ENCODE assay signal across 9 cellular contexts in the genomic region with DNA sequence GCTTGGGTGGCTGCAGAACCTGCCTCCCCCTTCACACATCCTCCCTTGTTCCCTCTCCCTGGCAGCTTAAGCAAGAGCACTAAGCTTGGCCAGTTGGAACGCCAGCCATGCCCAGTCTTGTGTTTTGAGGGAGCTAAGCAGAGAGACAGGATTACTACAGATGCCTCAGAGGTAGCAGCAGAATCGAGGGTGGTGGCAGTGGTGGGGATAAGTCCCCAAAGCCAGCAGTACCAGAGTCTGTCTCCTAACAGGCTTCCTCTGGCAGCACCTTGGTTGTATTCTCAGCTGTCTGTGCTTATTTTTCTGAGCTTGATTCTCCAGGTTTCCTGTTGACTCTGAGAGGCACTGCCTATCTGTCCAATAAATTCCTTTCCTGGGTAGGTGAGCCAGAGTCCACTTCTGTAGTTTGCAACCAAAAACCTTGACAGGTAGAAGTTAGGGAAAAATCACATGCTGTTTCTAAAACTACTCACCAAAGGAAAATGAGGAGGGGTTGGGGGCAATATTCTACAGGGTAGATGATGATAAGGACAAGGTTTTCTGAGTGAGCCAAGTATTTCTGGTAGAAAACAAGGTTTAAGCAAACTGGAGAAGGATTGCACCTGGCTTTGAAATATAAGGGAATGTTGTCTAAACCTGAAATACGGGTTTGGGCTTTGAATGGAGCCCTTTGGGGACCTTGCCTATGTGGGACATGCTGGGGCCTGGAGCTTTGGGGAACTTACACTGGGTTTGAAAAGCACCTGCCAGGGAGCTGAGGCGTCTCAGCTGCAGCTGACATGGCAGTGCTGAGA.
DNase-seq lines count a peak whose midpoint lies in the region; ATAC-seq, FAIRE-seq and TF ChIP-seq lines count a peak whose summit lies in the region.
"Had no signal": no experiment of that assay in that cellular context is flagged by ENCODE, and none has a peak within 500 bp of the region (broad histone marks: within the 10 kb centered on the region; RNA-seq: fewer than 3 reads in every experiment).

No MANE protein-coding gene starts in this region.

- H3K79me2 ChIP-seq in osteoblast (ENCODE audit: insufficient read depth, low read length), result no peaks in the 10 kb centered on the region

- DNase-seq in ELF-1 (ENCODE audit: low read depth, low spot score) (peak; percentile 72), WTC11 (ENCODE audit: low spot score) (peak; percentile 39), osteoblast (ENCODE audit: insufficient read length, low spot score, missing footprints) (no peak), H54 (ENCODE audit: insufficient read length, low spot score) (no peak), superior temporal gyrus (ENCODE audit: extremely low spot score) (no peak)
- DNase-seq in activated CD4-positive, alpha-beta memory T cell treated with anti-CD3 and anti-CD28 coated beads, Interleukin-2, amount 10 ng/mL, durations not matched to agents 7 days and 5 days, result no peak
- DNase-seq: activated T-cell treated with anti-CD3 and anti-CD28 coated beads for 4 hours had no signal

- no peaks in the 10 kb centered on the region for H3K9me3 Mint-ChIP-seq in WTC11
- H3K9me3 Mint-ChIP-seq in activated CD4-positive, alpha-beta memory T cell treated with anti-CD3 and anti-CD28 coated beads, Interleukin-2, amount 10 ng/mL, durations not matched to agents 7 days and 5 days, result no peaks in the 10 kb centered on the region

- ATAC-seq in HG02938 (IDR thresholded peaks at IDR 0.05; ENCODE audit: unreplicated experiment) (peak; percentile 28), WTC11 (peak; percentile 76)

- no peak for TF ChIP-seq POLR2A in H54 (IDR thresholded peaks at IDR 0.05; ENCODE audit: low read depth, low read length)

- H3K9me3 ChIP-seq in mucosa of rectum (ENCODE audit: control insufficient read depth in 2 of 2, low read length in 2 of 2) (no peaks in the 10 kb centered on the region), osteoblast (ENCODE audit: low read depth, low read length) (no peaks in the 10 kb centered on the region)

- peaks cover 53% of the 10 kb centered on the region for H3K4me1 Mint-ChIP-seq in WTC11
- peaks cover 7% of the 10 kb centered on the region for H3K4me1 Mint-ChIP-seq in activated CD4-positive, alpha-beta memory T cell treated with anti-CD3 and anti-CD28 coated beads, Interleukin-2, amount 10 ng/mL, durations not matched to agents 7 days and 5 days

- FAIRE-seq in H54 (lab: Jason Lieb, UNC), result no peak

- H3K27me3 Mint-ChIP-seq in WTC11 (ENCODE audit: low read depth), result no peaks in the 10 kb centered on the region
- H3K27me3 Mint-ChIP-seq in activated CD4-positive, alpha-beta memory T cell treated with anti-CD3 and anti-CD28 coated beads, Interleukin-2, amount 10 ng/mL, durations not matched to agents 7 days and 5 days, result no peaks in the 10 kb centered on the region

- H3K4me3 ChIP-seq in mucosa of rectum (ENCODE audit: low read length in 2 of 2), result peak overlapping the region; percentile 26 to 43
- no peak overlapping the region for H3K4me3 ChIP-seq in osteoblast (ENCODE audit: insufficient read depth, low read length)

- peak overlapping the region in 1 of 2 donors; percentile 28 for H3K9ac ChIP-seq in mucosa of rectum (ENCODE audit: low read depth in 1 of 2, low read length in 2 of 2)

- H3K27ac ChIP-seq in mucosa of rectum (ENCODE audit: low read depth in 2 of 2, low read length in 2 of 2) (peak overlapping the region; percentile 78 to 84), osteoblast (ENCODE audit: low read depth, low read length) (no peak overlapping the region)

- no peak overlapping the region for H2AFZ ChIP-seq in osteoblast (ENCODE audit: low read length)

- no peaks in the 10 kb centered on the region for H3K36me3 ChIP-seq in mucosa of rectum (ENCODE audit: control insufficient read depth in 2 of 2, insufficient read depth in 2 of 2, low read length in 2 of 2)
- no peaks in the 10 kb centered on the region for H3K36me3 ChIP-seq in osteoblast (ENCODE audit: insufficient read depth, low read length)

- H3K4me3 Mint-ChIP-seq in WTC11, result peak overlapping the region; percentile 6; the same call in 1 of the 2 replicates
- no peak overlapping the region for H3K4me3 Mint-ChIP-seq in activated CD4-positive, alpha-beta memory T cell treated with anti-CD3 and anti-CD28 coated beads, Interleukin-2, amount 10 ng/mL, durations not matched to agents 7 days and 5 days

- H3K4me1 ChIP-seq in mucosa of rectum (ENCODE audit: control insufficient read depth in 2 of 2, insufficient read depth in 2 of 2, low read length in 2 of 2) (peaks cover 25% of the 10 kb centered on the region in 2 donors), osteoblast (ENCODE audit: insufficient read depth, low read length) (no peaks in the 10 kb centered on the region)

- no peak for TF ChIP-seq CTCF in WTC11 (IDR thresholded peaks at IDR 0.05)
- TF ChIP-seq CTCF in osteoblast (IDR thresholded peaks at IDR 0.05; ENCODE audit: extremely low read depth, low read depth, low read length), result no peak

- CTCF ChIA-PET in WTC11 (lab: Charles Lee), result interaction anchor here (1.2 to 3.4 kb wide), 5 partner anchors 12 to 58 kb away, joined by 3 to 24 read pairs (median 6); no protein-coding TSS in a partner anchor
- CTCF ChIA-PET in activated CD4-positive, alpha-beta memory T cell treated with anti-CD3 and anti-CD28 coated beads, Interleukin-2, amount 10 ng/mL, durations not matched to agents 7 days and 5 days (lab: Charles Lee), result no interaction called here

- H3K27me3 ChIP-seq in mucosa of rectum (ENCODE audit: control insufficient read depth in 2 of 2, insufficient read depth in 2 of 2, low read length in 2 of 2), result no peaks in the 10 kb centered on the region
- no peaks in the 10 kb centered on the region for H3K27me3 ChIP-seq in osteoblast (ENCODE audit: insufficient read depth, low read length)

- no peak overlapping the region for H3K4me2 ChIP-seq in osteoblast (ENCODE audit: insufficient read depth, low read length)

- no peaks in the 10 kb centered on the region for H4K20me1 ChIP-seq in osteoblast (ENCODE audit: insufficient read depth, low read length)

- H3K27ac Mint-ChIP-seq in WTC11, result peak overlapping the region; percentile 87
- no peak overlapping the region for H3K27ac Mint-ChIP-seq in activated CD4-positive, alpha-beta memory T cell treated with anti-CD3 and anti-CD28 coated beads, Interleukin-2, amount 10 ng/mL, durations not matched to agents 7 days and 5 days

- peaks cover 5% of the 10 kb centered on the region; the same call in 1 of the 2 replicates for H3K36me3 Mint-ChIP-seq in WTC11
- no peaks in the 10 kb centered on the region for H3K36me3 Mint-ChIP-seq in activated CD4-positive, alpha-beta memory T cell treated with anti-CD3 and anti-CD28 coated beads, Interleukin-2, amount 10 ng/mL, durations not matched to agents 7 days and 5 days (ENCODE audit: low read depth)

- POLR2A ChIA-PET in WTC11 (lab: Charles Lee), result no interaction called here
- POLR2A ChIA-PET in activated CD4-positive, alpha-beta memory T cell treated with anti-CD3 and anti-CD28 coated beads, Interleukin-2, amount 10 ng/mL, durations not matched to agents 7 days and 5 days (lab: Charles Lee), result no interaction called here

TF ChIP-seq in WTC11, 78 proteins besides CTCF, POLR2A, EP300 and RAD21 (continues in another document):
- TF ChIP-seq ZNF138 (CRISPR knock-in tag; conservative IDR thresholded peaks at IDR 0.05) (no peak), ZNF423 (CRISPR knock-in tag; IDR thresholded peaks at IDR 0.05) (no peak), TEAD1 (CRISPR knock-in tag; IDR thresholded peaks at IDR 0.05) (no peak), SMAD4 (CRISPR knock-in tag; IDR thresholded peaks at IDR 0.05) (no peak)
- TF ChIP-seq, protein P1, sequence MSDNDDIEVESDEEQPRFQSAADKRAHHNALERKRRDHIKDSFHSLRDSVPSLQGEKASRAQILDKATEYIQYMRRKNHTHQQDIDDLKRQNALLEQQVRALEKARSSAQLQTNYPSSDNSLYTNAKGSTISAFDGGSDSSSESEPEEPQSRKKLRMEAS (CRISPR knock-in tag; IDR thresholded peaks at IDR 0.05), result no peak
- TF ChIP-seq, protein P2, sequence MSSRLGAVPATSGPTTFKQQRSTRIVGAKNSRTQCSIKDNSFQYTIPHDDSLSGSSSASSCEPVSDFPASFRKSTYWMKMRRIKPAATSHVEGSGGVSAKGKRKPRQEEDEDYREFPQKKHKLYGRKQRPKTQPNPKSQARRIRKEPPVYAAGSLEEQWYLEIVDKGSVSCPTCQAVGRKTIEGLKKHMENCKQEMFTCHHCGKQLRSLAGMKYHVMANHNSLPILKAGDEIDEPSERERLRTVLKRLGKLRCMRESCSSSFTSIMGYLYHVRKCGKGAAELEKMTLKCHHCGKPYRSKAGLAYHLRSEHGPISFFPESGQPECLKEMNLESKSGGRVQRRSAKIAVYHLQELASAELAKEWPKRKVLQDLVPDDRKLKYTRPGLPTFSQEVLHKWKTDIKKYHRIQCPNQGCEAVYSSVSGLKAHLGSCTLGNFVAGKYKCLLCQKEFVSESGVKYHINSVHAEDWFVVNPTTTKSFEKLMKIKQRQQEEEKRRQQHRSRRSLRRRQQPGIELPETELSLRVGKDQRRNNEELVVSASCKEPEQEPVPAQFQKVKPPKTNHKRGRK (CRISPR knock-in tag; IDR thresholded peaks at IDR 0.05; ENCODE audit: borderline replicate concordance), result no peak
- TF ChIP-seq, protein P3, sequence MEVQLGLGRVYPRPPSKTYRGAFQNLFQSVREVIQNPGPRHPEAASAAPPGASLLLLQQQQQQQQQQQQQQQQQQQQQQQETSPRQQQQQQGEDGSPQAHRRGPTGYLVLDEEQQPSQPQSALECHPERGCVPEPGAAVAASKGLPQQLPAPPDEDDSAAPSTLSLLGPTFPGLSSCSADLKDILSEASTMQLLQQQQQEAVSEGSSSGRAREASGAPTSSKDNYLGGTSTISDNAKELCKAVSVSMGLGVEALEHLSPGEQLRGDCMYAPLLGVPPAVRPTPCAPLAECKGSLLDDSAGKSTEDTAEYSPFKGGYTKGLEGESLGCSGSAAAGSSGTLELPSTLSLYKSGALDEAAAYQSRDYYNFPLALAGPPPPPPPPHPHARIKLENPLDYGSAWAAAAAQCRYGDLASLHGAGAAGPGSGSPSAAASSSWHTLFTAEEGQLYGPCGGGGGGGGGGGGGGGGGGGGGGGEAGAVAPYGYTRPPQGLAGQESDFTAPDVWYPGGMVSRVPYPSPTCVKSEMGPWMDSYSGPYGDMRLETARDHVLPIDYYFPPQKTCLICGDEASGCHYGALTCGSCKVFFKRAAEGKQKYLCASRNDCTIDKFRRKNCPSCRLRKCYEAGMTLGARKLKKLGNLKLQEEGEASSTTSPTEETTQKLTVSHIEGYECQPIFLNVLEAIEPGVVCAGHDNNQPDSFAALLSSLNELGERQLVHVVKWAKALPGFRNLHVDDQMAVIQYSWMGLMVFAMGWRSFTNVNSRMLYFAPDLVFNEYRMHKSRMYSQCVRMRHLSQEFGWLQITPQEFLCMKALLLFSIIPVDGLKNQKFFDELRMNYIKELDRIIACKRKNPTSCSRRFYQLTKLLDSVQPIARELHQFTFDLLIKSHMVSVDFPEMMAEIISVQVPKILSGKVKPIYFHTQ (CRISPR knock-in tag; IDR thresholded peaks at IDR 0.05), result no peak

Comparison
In these comparisons a context has a peak if more than half of its experiments do, and no peak if none do; other contexts are left out.
1. DNase-seq: peak in ELF-1 (single experiment) and WTC11 (single experiment); none in osteoblast (single experiment), H54 (single experiment), superior temporal gyrus (single experiment) and activated CD4-positive, alpha-beta memory T cell treated with anti-CD3 and anti-CD28 coated beads, Interleukin-2, amount 10 ng/mL, durations not matched to agents 7 days and 5 days (single experiment).